In genomic region chr6:75852721-75853120, GRCh38 we compare ENCODE assay signal across 1 cellular context.
TF ChIP-seq lines count a peak whose summit lies in the region.

No MANE protein-coding gene starts in this region.

TF ChIP-seq in K562, 482 proteins besides CTCF, POLR2A, EP300 and RAD21 (continued from another document):
- TF ChIP-seq ELF4 (CRISPR knock-in tag; IDR thresholded peaks at IDR 0.05) (no peak), CREM (IDR thresholded peaks at IDR 0.05; ENCODE audit: low read depth) (0 out of 2 replicates have a peak, but pooled peaks have one; percentile 16), GABPB1 (CRISPR knock-in tag; IDR thresholded peaks at IDR 0.05) (no peak), MAFK (IDR thresholded peaks at IDR 0.05; ENCODE audit: low read length) (0 out of 2 replicates have a peak, but pooled peaks have one; percentile 4), NFE2 (IDR thresholded peaks at IDR 0.05; ENCODE audit: low read depth) (peak; percentile 46; the same call in 1 of the 2 replicates), FOXA3 (CRISPR knock-in tag; conservative IDR thresholded peaks at IDR 0.05 in 1 of 2, IDR thresholded peaks at IDR 0.05 in 1 of 2) (peak in 1 of 2 experiments; percentile 27; a peak in 1 of 4 replicates), NR2C1 (IDR thresholded peaks at IDR 0.05) (no peak), NR2C1 (tag; IDR thresholded peaks at IDR 0.05) (peak; percentile 26; the same call in 1 of the 2 replicates), ATF1 (CRISPR knock-in tag; IDR thresholded peaks at IDR 0.05) (no peak), ATF1 (tag; IDR thresholded peaks at IDR 0.05) (peak; percentile 53)
